In the genomic region with DNA sequence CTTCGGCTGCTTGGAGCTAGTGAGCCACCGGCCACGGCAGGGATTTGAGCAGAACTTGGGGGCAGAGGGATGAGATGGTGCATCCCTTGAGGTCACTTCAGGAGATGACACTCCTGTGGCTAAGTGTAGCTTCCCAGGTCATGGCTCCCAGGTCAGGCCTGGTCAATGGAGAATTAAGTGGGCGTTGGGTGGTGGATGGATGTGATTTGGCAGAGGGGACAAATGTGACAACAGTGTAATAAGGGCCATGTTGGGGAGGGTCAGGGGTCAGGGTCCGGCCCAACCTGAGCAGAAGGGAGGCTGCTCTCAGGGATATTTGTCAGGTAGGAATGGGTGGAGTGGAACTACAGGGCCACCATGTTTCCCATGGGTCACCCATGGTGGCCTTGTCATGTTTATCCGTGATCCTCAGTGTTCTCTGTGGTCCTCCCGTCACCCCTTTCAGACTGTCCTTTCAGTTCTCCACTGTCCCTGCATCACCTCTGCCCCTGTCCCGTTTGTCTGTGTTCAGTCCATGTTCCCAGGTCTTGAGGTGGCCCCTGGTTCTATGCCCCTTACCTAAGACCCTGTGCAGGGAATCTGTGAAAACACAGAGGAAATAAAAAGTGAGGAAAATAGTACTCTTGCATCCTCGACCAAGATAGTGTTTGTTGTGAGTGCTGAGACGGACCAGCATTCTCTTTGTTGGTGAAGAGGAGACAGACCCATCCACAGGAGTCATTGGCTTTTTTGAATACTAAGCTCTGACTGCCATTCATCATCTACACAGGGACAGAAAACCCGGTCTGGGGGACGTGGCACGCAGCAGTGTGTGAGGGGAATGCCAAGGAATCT, we compare ENCODE assay signal across 9 cellular contexts. TPM values are rescaled to one million over a fixed set of nuclear protein-coding genes. Genes with fewer than 3 reads are reported as not detected.
DNase-seq lines count a peak whose midpoint lies in the region; ATAC-seq and TF ChIP-seq lines count a peak whose summit lies in the region.
"Had no signal": no experiment of that assay in that cellular context is flagged by ENCODE, and none has a peak within 500 bp of the region (broad histone marks: within the 10 kb centered on the region; RNA-seq: fewer than 3 reads in every experiment).

No MANE protein-coding gene starts in this region.

- H3K36me3 Mint-ChIP-seq in Caco-2 (ENCODE audit: insufficient read depth, unreplicated experiment) = peaks cover 56% of the 10 kb centered on the region

- peak overlapping the region; percentile 81 for H3K27ac Mint-ChIP-seq in Caco-2 (ENCODE audit: unreplicated experiment)

- peak overlapping the region; percentile 99 for H3K4me3 Mint-ChIP-seq in Caco-2 (ENCODE audit: unreplicated experiment)

- TF ChIP-seq POLR2A in ovary (IDR thresholded peaks at IDR 0.05) = no peak

- intact Hi-C loops in Caco-2 (cut with micrococcal nuclease; ENCODE audit: unreplicated experiment) (no loop called here), Panc1 (cut with micrococcal nuclease; ENCODE audit: unreplicated experiment) (no loop called here), ovary (cut with DNase I) (no loop called here)

- no peaks in the 10 kb centered on the region for H3K27me3 Mint-ChIP-seq in Caco-2 (ENCODE audit: insufficient read depth, unreplicated experiment)

- BruUV-seq in Caco-2 (replicated peaks; lab: Mats Ljungman, UMichigan) = no TSS peak
- TSS peak; percentile 92 for BruUV-seq in Panc1 (replicated peaks; lab: Mats Ljungman, UMichigan)

- 23 to 32% (median 25%) methylated on average over 13 of the region's 13 CpGs for WGBS in ovary, 3 donors

- ATAC-seq in Panc1 = no peak
- no peak for ATAC-seq in GM18907 (IDR thresholded peaks at IDR 0.05; ENCODE audit: unreplicated experiment)

- H3K36me3 ChIP-seq in Caco-2 (ENCODE audit: control insufficient read depth, insufficient read depth, low read length) = peaks cover 5% of the 10 kb centered on the region
- no peaks in the 10 kb centered on the region for H3K36me3 ChIP-seq in Panc1 (ENCODE audit: control insufficient read depth, insufficient read depth, low read length)
- no peaks in the 10 kb centered on the region for H3K36me3 ChIP-seq in ovary

- DNase-seq in Caco-2 = no peak
- DNase-seq in Panc1 (ENCODE audit: low read depth, low spot score) = no peak
- no peak for DNase-seq in epithelial cell of prostate (ENCODE audit: low read depth, low spot score)
- DNase-seq in ovary = no peak
- DNase-seq in islet precursor cell = no peak
- DNase-seq in NOMO-1 treated with dmso at 0.1 percent for 144 hours (lab: John Stamatoyannopoulos, UW; ENCODE audit: unreplicated experiment) = no peak
- no peak for DNase-seq in NCI-H69 (lab: John Stamatoyannopoulos, UW)

- H3K4me1 ChIP-seq in Caco-2 (peaks cover 71% of the 10 kb centered on the region), Panc1 (ENCODE audit: control insufficient read depth, insufficient read depth, low read length) (peaks cover 48% of the 10 kb centered on the region), ovary (ENCODE audit: insufficient read depth) (peaks cover 17% of the 10 kb centered on the region)

- no peaks in the 10 kb centered on the region for H3K9me3 ChIP-seq in Caco-2
- H3K9me3 ChIP-seq in Panc1 (ENCODE audit: control insufficient read depth, insufficient read depth, low read depth, low read length) = no peaks in the 10 kb centered on the region
- no peaks in the 10 kb centered on the region for H3K9me3 ChIP-seq in ovary

- H3K4me3 ChIP-seq in Caco-2 (ENCODE audit: low read depth, low read length) (peak overlapping the region; percentile 92), Panc1 (ENCODE audit: low read depth in 2 of 2, low read length in 2 of 2) (peak overlapping the region; percentile 80 to 92), ovary (peak overlapping the region; percentile 90)

- no peak for TF ChIP-seq EP300 in ovary (IDR thresholded peaks at IDR 0.05)

- no peaks in the 10 kb centered on the region for H3K9me3 Mint-ChIP-seq in Caco-2 (ENCODE audit: unreplicated experiment)

- POLR2A ChIA-PET in Caco-2 (lab: Charles Lee) = no interaction called here
- POLR2A ChIA-PET in Panc1 (lab: Charles Lee) = no interaction called here

- peaks cover 43% of the 10 kb centered on the region for H3K4me1 Mint-ChIP-seq in Caco-2 (ENCODE audit: low read depth, unreplicated experiment)

- CTCF ChIA-PET in Caco-2 (lab: Charles Lee) (no interaction called here), Panc1 (lab: Charles Lee) (no interaction called here)

- in situ Hi-C loops in Panc1 (cut with HindIII; ENCODE audit: low pct_unique_long_range_greater_than_20kb, low sequenced_read_pairs) = no loop called here

- H3K27me3 ChIP-seq in Caco-2 (replicated peaks; ENCODE audit: control insufficient read depth, insufficient read depth, low read length) = no peaks in the 10 kb centered on the region
- no peaks in the 10 kb centered on the region; the same call in 1 of the 2 replicates for H3K27me3 ChIP-seq in Panc1 (ENCODE audit: control insufficient read depth, insufficient read depth, low read length)
- H3K27me3 ChIP-seq in ovary = no peaks in the 10 kb centered on the region

- H3K27ac ChIP-seq in Panc1 (ENCODE audit: low read length) = peak overlapping the region; percentile 87
- peak overlapping the region; percentile 68 for H3K27ac ChIP-seq in epithelial cell of prostate
- H3K27ac ChIP-seq in ovary = peak overlapping the region; percentile 66 to 88

- TF ChIP-seq CTCF in Caco-2 (IDR thresholded peaks at IDR 0.05; ENCODE audit: insufficient read depth in 1 of 2, low read depth in 1 of 2, low read length in 1 of 2, severe bottlenecking in 1 of 2, unreplicated experiment in 1 of 2) (no peak), Panc1 (IDR thresholded peaks at IDR 0.05) (no peak), ovary (IDR thresholded peaks at IDR 0.05) (no peak)

RNA-seq across cellular contexts. Expression of gene SLC25A1, which starts 6.1 kb away (rescaled TPM):
- total RNA-seq in Caco-2 (2022) (142 and 155 TPM in 2 replicates), Panc1 (2021; ENCODE audit: unreplicated experiment) (162 TPM), ovary (10 to 100 TPM; 36.0 to 90.7 (median 76.4) TPM)
- 323 TPM for polyA plus RNA-seq in Panc1 (2012; ENCODE audit: insufficient read length)
- 10 to 100 TPM; 15.8 to 42.6 TPM for polyA plus RNA-seq in ovary

RNA-seq across cellular contexts. Expression of gene GSC2, which starts 22.3 kb away (rescaled TPM):
- total RNA-seq in Caco-2 (2022) (not detected in 2 replicates), Panc1 (2021; ENCODE audit: unreplicated experiment) (0.23 TPM), ovary (not detected)
- not detected for polyA plus RNA-seq in Panc1 (2012; ENCODE audit: insufficient read length)
- not detected for polyA plus RNA-seq in ovary
- total RNA-seq: lung microvascular endothelial cell had no signal

RNA-seq across cellular contexts. Expression of gene ESS2, which starts 28.0 kb away (rescaled TPM):
- total RNA-seq in Caco-2 (2022) (16.6 and 16.9 TPM in 2 replicates), Panc1 (2021; ENCODE audit: unreplicated experiment) (13.1 TPM), ovary (10 to 100 TPM; 12.8 to 20.2 (median 14.0) TPM)
- polyA plus RNA-seq in Panc1 (2012; ENCODE audit: insufficient read length) = 18.3 TPM
- polyA plus RNA-seq in ovary = 10 to 100 TPM in 1 of 2 donors, 1 to 10 TPM in 1; 4.4 to 18.5 TPM

RNA-seq across cellular contexts. Expression of gene TSSK2, which starts 41.3 kb away (rescaled TPM):
- total RNA-seq in Caco-2 (2022) (not detected in 2 replicates), Panc1 (2021; ENCODE audit: unreplicated experiment) (not detected), ovary (not detected)
- polyA plus RNA-seq in Panc1 (2012; ENCODE audit: insufficient read length) = not detected
- polyA plus RNA-seq in ovary = under 1 TPM in 1 of 2 donors, not detected in 1; 0.05 TPM
- total RNA-seq: lung microvascular endothelial cell had no signal

RNA-seq across cellular contexts. Expression of gene DGCR2, which starts 50.2 kb away (rescaled TPM):
- total RNA-seq in Caco-2 (2022) (65.6 and 67.9 TPM in 2 replicates), Panc1 (2021; ENCODE audit: unreplicated experiment) (35.1 TPM), ovary (10 to 100 TPM; 31.7 to 71.9 (median 60.2) TPM)
- polyA plus RNA-seq in Panc1 (2012; ENCODE audit: insufficient read length) = 42.4 TPM
- 10 to 100 TPM; 23.9 to 51.2 TPM for polyA plus RNA-seq in ovary
